ENCODE assay signal across 10 cellular contexts in the genomic region with DNA sequence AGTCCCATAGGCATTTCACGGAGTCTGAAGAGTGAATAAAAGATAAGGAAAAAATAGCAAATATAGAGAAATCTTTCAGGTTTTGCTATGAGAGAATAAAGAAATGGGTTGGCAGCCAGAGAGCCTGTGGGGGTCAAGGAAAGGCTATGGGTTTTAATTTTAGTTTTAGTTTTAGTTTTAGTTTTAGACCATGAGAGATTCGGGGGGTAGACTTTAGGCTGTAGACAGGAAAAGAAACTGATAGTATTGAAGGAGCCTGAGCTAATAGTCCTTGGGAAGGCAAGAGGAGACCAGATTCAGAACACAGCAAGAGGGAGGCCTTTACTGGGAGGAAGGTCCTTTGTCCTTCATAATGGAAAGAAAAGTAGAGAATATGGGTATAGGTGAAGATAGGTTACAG. TPM values are rescaled to one million over a fixed set of nuclear protein-coding genes. Genes with fewer than 3 reads are reported as not detected.
DNase-seq lines count a peak whose midpoint lies in the region; ATAC-seq and TF ChIP-seq lines count a peak whose summit lies in the region.
"Had no signal": no experiment of that assay in that cellular context is flagged by ENCODE, and none has a peak within 500 bp of the region (broad histone marks: within the 10 kb centered on the region; RNA-seq: fewer than 3 reads in every experiment).

No MANE protein-coding gene starts in this region.

- no peaks in the 10 kb centered on the region for H3K9me3 ChIP-seq in right atrium auricular region

- H3K9me3 Mint-ChIP-seq in activated naive CD4-positive, alpha-beta T cell treated with anti-CD3 and anti-CD28 coated beads, Interleukin-2, amount 10 ng/mL, durations not matched to agents 7 days and 5 days: peaks cover 5% of the 10 kb centered on the region
- no peaks in the 10 kb centered on the region for H3K9me3 Mint-ChIP-seq in stimulated activated naive CD8-positive, alpha-beta T cell treated with anti-CD3 and anti-CD28 coated beads, Interleukin-15, amount 100 ng/mL, for 72 hours

- H3K27ac Mint-ChIP-seq in activated naive CD4-positive, alpha-beta T cell treated with anti-CD3 and anti-CD28 coated beads, Interleukin-2, amount 10 ng/mL, durations not matched to agents 7 days and 5 days: peak overlapping the region; percentile 49
- H3K27ac Mint-ChIP-seq in stimulated activated naive CD8-positive, alpha-beta T cell treated with anti-CD3 and anti-CD28 coated beads, Interleukin-15, amount 100 ng/mL, for 72 hours: peak overlapping the region; percentile 72 to 74

- H3K36me3 Mint-ChIP-seq in activated naive CD4-positive, alpha-beta T cell treated with anti-CD3 and anti-CD28 coated beads, Interleukin-2, amount 10 ng/mL, durations not matched to agents 7 days and 5 days: peaks cover 7% of the 10 kb centered on the region

- no peaks in the 10 kb centered on the region for H3K36me3 ChIP-seq in right atrium auricular region

- H3K27ac ChIP-seq in right atrium auricular region: no peak overlapping the region

- H3K27me3 ChIP-seq in right atrium auricular region: no peaks in the 10 kb centered on the region

- TF ChIP-seq CTCF in right atrium auricular region (IDR thresholded peaks at IDR 0.05): no peak

- CTCF ChIA-PET in activated naive CD4-positive, alpha-beta T cell treated with anti-CD3 and anti-CD28 coated beads, Interleukin-2, amount 10 ng/mL, durations not matched to agents 7 days and 5 days (lab: Charles Lee): no interaction called here

- no peak overlapping the region for H3K4me3 Mint-ChIP-seq in activated naive CD4-positive, alpha-beta T cell treated with anti-CD3 and anti-CD28 coated beads, Interleukin-2, amount 10 ng/mL, durations not matched to agents 7 days and 5 days
- peak overlapping the region; percentile 40 to 53 for H3K4me3 Mint-ChIP-seq in stimulated activated naive CD8-positive, alpha-beta T cell treated with anti-CD3 and anti-CD28 coated beads, Interleukin-15, amount 100 ng/mL, for 72 hours

- peaks cover 13% of the 10 kb centered on the region for H3K4me1 Mint-ChIP-seq in activated naive CD4-positive, alpha-beta T cell treated with anti-CD3 and anti-CD28 coated beads, Interleukin-2, amount 10 ng/mL, durations not matched to agents 7 days and 5 days
- peaks cover 24% of the 10 kb centered on the region for H3K4me1 Mint-ChIP-seq in stimulated activated naive CD8-positive, alpha-beta T cell treated with anti-CD3 and anti-CD28 coated beads, Interleukin-15, amount 100 ng/mL, for 72 hours

- peak; percentile 99 for ATAC-seq in GM21723 (IDR thresholded peaks at IDR 0.05; ENCODE audit: unreplicated experiment)
- ATAC-seq in HG03432 (IDR thresholded peaks at IDR 0.05; ENCODE audit: unreplicated experiment): peak; percentile 99
- ATAC-seq in stimulated activated naive CD8-positive, alpha-beta T cell treated with anti-CD3 and anti-CD28 coated beads, Interleukin-15, amount 100 ng/mL, for 72 hours: peak; percentile 64

- no peak for DNase-seq in activated naive CD4-positive, alpha-beta T cell treated with anti-CD3 and anti-CD28 coated beads, Interleukin-2, amount 10 ng/mL, durations not matched to agents 7 days and 5 days
- no peak for DNase-seq in activated naive CD4-positive, alpha-beta T cell (lab: John Stamatoyannopoulos, UW)
- no peak for DNase-seq in stimulated activated naive CD8-positive, alpha-beta T cell treated with anti-CD3 and anti-CD28 coated beads, Interleukin-15, amount 100 ng/mL, for 72 hours
- no peak for DNase-seq in right atrium auricular region (ENCODE audit: low spot score)
- no peak for DNase-seq in AG08396 (ENCODE audit: low spot score)
- DNase-seq in UCSD-AML1 (lab: John Stamatoyannopoulos, UW; ENCODE audit: unreplicated experiment): no peak
- DNase-seq: activated CD8-positive, alpha-beta memory T cell treated with anti-CD3 and anti-CD28 coated beads, Interleukin-2, amount 50 U/mL, for 48 hours; posterior cingulate gyrus had no signal

- no peaks in the 10 kb centered on the region for H3K27me3 Mint-ChIP-seq in activated naive CD4-positive, alpha-beta T cell treated with anti-CD3 and anti-CD28 coated beads, Interleukin-2, amount 10 ng/mL, durations not matched to agents 7 days and 5 days
- no peaks in the 10 kb centered on the region for H3K27me3 Mint-ChIP-seq in stimulated activated naive CD8-positive, alpha-beta T cell treated with anti-CD3 and anti-CD28 coated beads, Interleukin-15, amount 100 ng/mL, for 72 hours

- H3K4me3 ChIP-seq in right atrium auricular region: no peak overlapping the region

- no peaks in the 10 kb centered on the region for H3K4me1 ChIP-seq in right atrium auricular region

RNA-seq across cellular contexts. Expression of a gene that starts 19.3 kb away (rescaled TPM):
- total RNA-seq in right atrium auricular region: 10 to 100 TPM; 26.1 to 27.4 TPM

RNA-seq across cellular contexts. Expression of a gene that starts 21.1 kb away (rescaled TPM):
- total RNA-seq in right atrium auricular region: 1 to 10 TPM; 3.4 to 4.2 TPM
